In genomic region chr5:2750758-2751464, GRCh38 we compare ENCODE assay signal across 9 cellular contexts. TPM values are rescaled to one million over a fixed set of nuclear protein-coding genes. Genes with fewer than 3 reads are reported as not detected.
DNase-seq lines count a peak whose midpoint lies in the region; ATAC-seq, FAIRE-seq and TF ChIP-seq lines count a peak whose summit lies in the region.
"Had no signal": no experiment of that assay in that cellular context is flagged by ENCODE, and none has a peak within 500 bp of the region (broad histone marks: within the 10 kb centered on the region; RNA-seq: fewer than 3 reads in every experiment).

No MANE protein-coding gene starts in this region.

- TF ChIP-seq CTCF in breast epithelium (IDR thresholded peaks at IDR 0.05): no peak
- TF ChIP-seq CTCF in keratinocyte (optimal IDR thresholded peaks at IDR 0.05 in 1 of 3, IDR thresholded peaks at IDR 0.05 in 1 of 3, conservative IDR thresholded peaks at IDR 0.05 in 1 of 3; ENCODE audit: extremely low read depth in 1 of 3, insufficient read depth in 2 of 3, low read length in 3 of 3): no peak
- TF ChIP-seq CTCF in testis (IDR thresholded peaks at IDR 0.05): no peak
- no peak for TF ChIP-seq CTCF in gastroesophageal sphincter (IDR thresholded peaks at IDR 0.05)

- WGBS in testis, 2 donors: 3% methylated on average over 53 of the region's 110 CpGs; no CpG with 5 or more reads in 1 of the 2 donors
- no CpG with 5 or more reads among the region's 110 CpGs for WGBS in gastroesophageal sphincter (ENCODE audit: low coverage in 1 of 2), 2 donors

- peaks cover 7% of the 10 kb centered on the region for H4K20me1 ChIP-seq in keratinocyte (ENCODE audit: control insufficient read depth, extremely low read depth, insufficient read depth, low read length)

- H3K9ac ChIP-seq in keratinocyte (ENCODE audit: control insufficient read depth, extremely low read depth, insufficient read depth, low read length): peak overlapping the region; percentile 92

- DNase-seq in DMS153 (lab: John Stamatoyannopoulos, UW) (peak; percentile 36), DMS153 treated with DMSO at 0.1 percent for 48 hours (lab: John Stamatoyannopoulos, UW; ENCODE audit: unreplicated experiment) (no peak), breast epithelium (ENCODE audit: low spot score in 2 of 2) (no peak), keratinocyte (ENCODE audit: low read depth, low spot score) (no peak), testis (no peak), GM19239 (ENCODE audit: insufficient read length, low spot score) (no peak)
- DNase-seq: sigmoid colon had no signal

- H3K27me3 ChIP-seq in breast epithelium (peaks cover 0 to 3% of the 10 kb centered on the region in 2 donors), keratinocyte (ENCODE audit: control insufficient read depth, extremely low read depth, insufficient read depth, low read length) (no peaks in the 10 kb centered on the region), testis (no peaks in the 10 kb centered on the region), gastroesophageal sphincter (peaks cover 99% of the 10 kb centered on the region)

- H3K9me3 ChIP-seq in breast epithelium: no peaks in the 10 kb centered on the region
- no peaks in the 10 kb centered on the region for H3K9me3 ChIP-seq in keratinocyte (ENCODE audit: control insufficient read depth, low read depth, low read length)
- H3K9me3 ChIP-seq in testis: no peaks in the 10 kb centered on the region
- H3K9me3 ChIP-seq in gastroesophageal sphincter: no peaks in the 10 kb centered on the region
- H3K9me3 ChIP-seq: sigmoid colon had no signal

- H3K4me1 ChIP-seq in breast epithelium (no peaks in the 10 kb centered on the region), keratinocyte (ENCODE audit: control insufficient read depth, extremely low read depth, insufficient read depth, low read length) (peaks cover 20% of the 10 kb centered on the region), testis (peaks cover 2% of the 10 kb centered on the region), gastroesophageal sphincter (peaks cover 0 to 75% (median 21%) of the 10 kb centered on the region in 3 donors)

- no peak for TF ChIP-seq EP300 in gastroesophageal sphincter (IDR thresholded peaks at IDR 0.05)

- dilution Hi-C loops in keratinocyte (cut with MboI; ENCODE audit: extremely low pct_ligation_motif_present, low sequenced_read_pairs): no loop called here

- intact Hi-C loops in breast epithelium (cut with DNase I; ENCODE audit: low total_unique reads) (loop anchor here (5.0 to 10.0 kb wide), 2 partner anchors 1409 to 1754 kb away; no protein-coding TSS in a partner anchor), testis (cut with DNase I; ENCODE audit: low total_unique reads) (no loop called here)

- peak overlapping the region; percentile 85 for H3K4me2 ChIP-seq in keratinocyte (ENCODE audit: control insufficient read depth, extremely low read depth, insufficient read depth, low read depth, low read length)

- H2AFZ ChIP-seq in keratinocyte (ENCODE audit: control insufficient read depth, low read length): no peak overlapping the region

- peaks cover 51% of the 10 kb centered on the region for H3K79me2 ChIP-seq in keratinocyte (ENCODE audit: control insufficient read depth, insufficient read depth, low read length)

- no peaks in the 10 kb centered on the region for H3K36me3 ChIP-seq in breast epithelium
- peaks cover 2 to 17% of the 10 kb centered on the region in 2 experiments for H3K36me3 ChIP-seq in keratinocyte (ENCODE audit: control insufficient read depth in 2 of 2, extremely low read depth in 1 of 2, insufficient read depth in 2 of 2, low read length in 2 of 2)
- H3K36me3 ChIP-seq in testis (ENCODE audit: low read depth, missing control alignments): no peaks in the 10 kb centered on the region
- no peaks in the 10 kb centered on the region for H3K36me3 ChIP-seq in gastroesophageal sphincter
- H3K36me3 ChIP-seq: sigmoid colon had no signal

- H3K4me3 ChIP-seq in breast epithelium (peak overlapping the region; percentile 60 to 98 (median 75)), keratinocyte (ENCODE audit: control insufficient read depth in 2 of 3, extremely low read depth in 1 of 3, insufficient read depth in 2 of 3, low read depth in 1 of 3, low read length in 3 of 3) (peak overlapping the region; percentile 70 to 84 (median 76)), testis (peak overlapping the region; percentile 31 to 32), gastroesophageal sphincter (peak overlapping the region in 1 of 2 donors; percentile 22)

- no peaks in the 10 kb centered on the region for H3K9me1 ChIP-seq in keratinocyte (ENCODE audit: control insufficient read depth, extremely low read depth, insufficient read depth, low read length)

- H3K27ac ChIP-seq in breast epithelium (peak overlapping the region; percentile 93 to 97), keratinocyte (ENCODE audit: control insufficient read depth, insufficient read depth, low read length) (peak overlapping the region; percentile 83), testis (no peak overlapping the region), gastroesophageal sphincter (no peak overlapping the region)
- H3K27ac ChIP-seq: sigmoid colon had no signal

- TF ChIP-seq POLR2A in breast epithelium (IDR thresholded peaks at IDR 0.05) (no peak), testis (IDR thresholded peaks at IDR 0.05) (no peak), gastroesophageal sphincter (IDR thresholded peaks at IDR 0.05) (no peak)

- no peak for FAIRE-seq in keratinocyte (lab: Jason Lieb, UNC)
- no peak for FAIRE-seq in GM19239 (lab: Jason Lieb, UNC)

- no peak for ATAC-seq in gastroesophageal sphincter
- ATAC-seq in HG03432 (IDR thresholded peaks at IDR 0.05; ENCODE audit: unreplicated experiment): no peak

RNA-seq across cellular contexts. Expression of gene IRX2, which starts 0.6 kb away (rescaled TPM):
- 10 to 100 TPM; 19.2 to 69.4 (median 26.2) TPM for total RNA-seq in breast epithelium
- polyA plus RNA-seq in keratinocyte: 13.8 to 27.1 TPM (median 23.7 TPM) in 3 replicates
- 13.7 TPM for polyA plus RNA-seq in keratinocyte (2011; ENCODE audit: low read depth)
- 11.5 and 13.5 TPM in 2 replicates for polyA plus RNA-seq in keratinocyte (2011; cell fraction: cytosol; rRNA removed)
- 32.7 and 36.3 TPM in 2 replicates for polyA plus RNA-seq in keratinocyte (2011; cell fraction: nucleus; rRNA removed)
- 18.6 and 19.4 TPM in 2 replicates for polyA plus RNA-seq in keratinocyte (2012; ENCODE audit: low replicate concordance)
- 3.7 to 10.1 TPM (median 4.5 TPM) in 3 replicates for polyA minus RNA-seq in keratinocyte
- 20.5 TPM for polyA minus RNA-seq in keratinocyte (2011; cell fraction: cytosol; rRNA and poly(A)+ RNA removed)
- polyA minus RNA-seq in keratinocyte (2011; cell fraction: nucleus; rRNA and poly(A)+ RNA removed): 15.2 and 17.0 TPM in 2 replicates
- 10 to 100 TPM in 1 of 2 donors, 1 to 10 TPM in 1; 9.1 to 15.1 TPM for total RNA-seq in testis
- polyA plus RNA-seq in testis (ENCODE audit: insufficient read depth, low read depth, low replicate concordance): 2.8 TPM
- total RNA-seq in gastroesophageal sphincter: 1 to 10 TPM in 2 of 4 donors, under 1 TPM in 1, not detected in 1; 0.81 to 2.6 (median 1.2) TPM
- total RNA-seq: sigmoid colon had no signal

Comparison
In these comparisons a context has a peak if more than half of its experiments do, and no peak if none do; other contexts are left out.
1. H3K27ac ChIP-seq: peak in breast epithelium (2 of 2) and keratinocyte (single experiment); none in testis (0 of 2) and gastroesophageal sphincter (0 of 4).